In the genomic region with DNA sequence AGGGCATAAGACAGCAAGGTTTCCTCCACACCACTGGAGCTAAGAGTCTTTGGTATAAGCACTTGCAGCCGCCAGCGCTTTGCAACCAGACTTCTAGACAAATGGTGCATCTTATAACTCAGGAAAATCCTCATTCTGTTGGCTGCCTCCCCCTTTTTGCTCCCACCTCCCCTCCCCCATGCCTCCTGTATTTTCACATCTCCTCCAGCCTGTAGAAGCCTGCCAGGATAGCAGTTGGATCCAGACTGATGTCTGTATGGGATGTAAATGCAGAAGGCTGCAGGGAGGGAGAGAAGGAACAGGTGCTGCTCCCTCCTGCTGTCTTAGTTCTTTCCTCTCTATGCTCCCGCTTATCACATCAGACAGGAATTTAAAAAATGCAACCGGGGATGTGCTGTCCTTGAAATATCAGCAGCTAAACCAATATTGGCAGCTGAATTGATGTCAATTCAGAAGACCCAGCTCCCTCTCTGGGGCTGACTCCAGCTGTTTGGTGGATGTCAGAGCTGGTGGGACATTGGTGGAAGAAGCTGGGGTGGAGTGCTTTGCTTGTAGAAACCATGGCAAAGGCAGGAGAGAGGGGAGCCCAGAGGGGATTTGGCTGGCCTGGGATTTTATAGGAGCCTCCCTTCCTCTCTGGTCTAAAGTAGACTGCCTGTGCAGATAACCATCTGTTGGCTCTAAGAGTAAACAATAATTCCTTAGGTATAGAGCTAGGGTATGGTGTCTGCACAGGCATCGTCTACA, we compare ENCODE assay signal across 14 cellular contexts. TPM values are rescaled to one million over a fixed set of nuclear protein-coding genes. Genes with fewer than 3 reads are reported as not detected.
DNase-seq lines count a peak whose midpoint lies in the region; ATAC-seq, FAIRE-seq and TF ChIP-seq lines count a peak whose summit lies in the region.
"Had no signal": no experiment of that assay in that cellular context is flagged by ENCODE, and none has a peak within 500 bp of the region (broad histone marks: within the 10 kb centered on the region; RNA-seq: fewer than 3 reads in every experiment).

No MANE protein-coding gene starts in this region.

- H3K4me1 ChIP-seq in gastroesophageal sphincter: peaks cover 0 to 23% (median 7%) of the 10 kb centered on the region in 3 donors

- H3K27me3 Mint-ChIP-seq in brain: no peaks in the 10 kb centered on the region

- H3K4me3 Mint-ChIP-seq in brain: peak overlapping the region in 2 of 5 experiments; percentile 60 to 67
- H3K4me3 Mint-ChIP-seq: activated CD4-positive, alpha-beta T cell treated with anti-CD3 and anti-CD28 coated beads, Interleukin-2, amount 10 ng/mL, durations not matched to agents 24 days and 14 days; activated naive CD4-positive, alpha-beta T cell treated with anti-CD3 and anti-CD28 coated beads for 36 hours; naive thymus-derived CD8-positive, alpha-beta T cell; stimulated activated naive CD8-positive, alpha-beta T cell treated with anti-CD3 and anti-CD28 coated beads, Interleukin-15, amount 100 ng/mL, for 72 hours had no signal

- no peak for TF ChIP-seq RAD21 in Ishikawa (IDR thresholded peaks at IDR 0.05; ENCODE audit: low read depth)

- no peaks in the 10 kb centered on the region for H3K9me3 ChIP-seq in gastroesophageal sphincter

- TF ChIP-seq CTCF in D721Med (IDR thresholded peaks at IDR 0.05; ENCODE audit: insufficient read depth, missing control alignments) (no peak), brain (conservative IDR thresholded peaks at IDR 0.05) (no peak), gastroesophageal sphincter (IDR thresholded peaks at IDR 0.05) (no peak)

- FAIRE-seq in D721Med (lab: Jason Lieb, UNC): peak; percentile 86
- FAIRE-seq: GM12891 had no signal

- no peak overlapping the region for H3K27ac ChIP-seq in gastroesophageal sphincter

- ATAC-seq in gastroesophageal sphincter (no peak), HG02884 (IDR thresholded peaks at IDR 0.05; ENCODE audit: unreplicated experiment) (no peak), GM19328 (IDR thresholded peaks at IDR 0.05; ENCODE audit: unreplicated experiment) (no peak)
- ATAC-seq: naive thymus-derived CD8-positive, alpha-beta T cell; stimulated activated naive CD8-positive, alpha-beta T cell treated with anti-CD3 and anti-CD28 coated beads, Interleukin-15, amount 100 ng/mL, for 72 hours had no signal

- WGBS in gastroesophageal sphincter (ENCODE audit: low coverage in 1 of 2), 2 donors: 61 to 83% methylated on average over 1 to 5 of the region's 5 CpGs

- peaks cover 4% of the 10 kb centered on the region for H3K36me3 Mint-ChIP-seq in brain
- H3K36me3 Mint-ChIP-seq: naive thymus-derived CD8-positive, alpha-beta T cell had no signal

- no peaks in the 10 kb centered on the region for H3K9me3 Mint-ChIP-seq in brain
- H3K9me3 Mint-ChIP-seq: activated CD4-positive, alpha-beta T cell treated with anti-CD3 and anti-CD28 coated beads, Interleukin-2, amount 10 ng/mL, durations not matched to agents 24 days and 14 days; activated naive CD4-positive, alpha-beta T cell treated with anti-CD3 and anti-CD28 coated beads for 36 hours; naive thymus-derived CD8-positive, alpha-beta T cell; stimulated activated naive CD8-positive, alpha-beta T cell treated with anti-CD3 and anti-CD28 coated beads, Interleukin-15, amount 100 ng/mL, for 72 hours had no signal

- DNase-seq in D721Med (ENCODE audit: insufficient read length, low spot score) (no peak), middle frontal gyrus (ENCODE audit: extremely low spot score, low spot score) (peak; percentile 37)
- DNase-seq in stimulated activated naive CD4-positive, alpha-beta T cell treated with Interleukin-2 at 50 U/mL for 16 hours (lab: John Stamatoyannopoulos, UW): no peak
- DNase-seq: activated CD4-positive, alpha-beta T cell treated with anti-CD3 and anti-CD28 coated beads, Interleukin-2, amount 10 ng/mL, durations not matched to agents 24 days and 14 days; activated naive CD4-positive, alpha-beta T cell treated with anti-CD3 and anti-CD28 coated beads for 36 hours; naive thymus-derived CD8-positive, alpha-beta T cell; SHP77; stimulated activated naive CD8-positive, alpha-beta T cell treated with anti-CD3 and anti-CD28 coated beads, Interleukin-15, amount 100 ng/mL, for 72 hours had no signal

- TF ChIP-seq POLR2A in gastroesophageal sphincter (IDR thresholded peaks at IDR 0.05): no peak

- TF ChIP-seq EP300 in Ishikawa (IDR thresholded peaks at IDR 0.05; ENCODE audit: borderline replicate concordance): no peak
- TF ChIP-seq EP300 in gastroesophageal sphincter (IDR thresholded peaks at IDR 0.05): no peak

- peaks cover 60% of the 10 kb centered on the region for H3K4me1 Mint-ChIP-seq in brain
- H3K4me1 Mint-ChIP-seq: activated CD4-positive, alpha-beta T cell treated with anti-CD3 and anti-CD28 coated beads, Interleukin-2, amount 10 ng/mL, durations not matched to agents 24 days and 14 days; naive thymus-derived CD8-positive, alpha-beta T cell; stimulated activated naive CD8-positive, alpha-beta T cell treated with anti-CD3 and anti-CD28 coated beads, Interleukin-15, amount 100 ng/mL, for 72 hours had no signal

- H3K27me3 ChIP-seq in gastroesophageal sphincter: no peaks in the 10 kb centered on the region

- peak overlapping the region; percentile 57 to 100 (median 90) for H3K27ac Mint-ChIP-seq in brain
- H3K27ac Mint-ChIP-seq: activated CD4-positive, alpha-beta T cell treated with anti-CD3 and anti-CD28 coated beads, Interleukin-2, amount 10 ng/mL, durations not matched to agents 24 days and 14 days; activated naive CD4-positive, alpha-beta T cell treated with anti-CD3 and anti-CD28 coated beads for 36 hours; stimulated activated naive CD8-positive, alpha-beta T cell treated with anti-CD3 and anti-CD28 coated beads, Interleukin-15, amount 100 ng/mL, for 72 hours had no signal

- no peak overlapping the region for H3K4me3 ChIP-seq in gastroesophageal sphincter

- peaks cover 0 to 23% of the 10 kb centered on the region in 2 donors for H3K36me3 ChIP-seq in gastroesophageal sphincter

TF ChIP-seq in Ishikawa, 13 proteins besides CTCF, POLR2A, EP300 and RAD21:
- TF ChIP-seq FOXM1 (IDR thresholded peaks at IDR 0.05; ENCODE audit: borderline replicate concordance, low read depth) (no peak), TEAD4 (IDR thresholded peaks at IDR 0.05) (peak; percentile 44; the same call in 1 of the 2 replicates)
TF ChIP-seq in Ishikawa: peak in this region for 1.

RNA-seq across cellular contexts. Expression of gene NFASC, which starts 53.5 kb away (rescaled TPM):
- polyA plus RNA-seq in brain (ENCODE audit: insufficient read depth, low read depth, low replicate concordance): 54.4 TPM
- total RNA-seq in gastroesophageal sphincter: 100 to 1,000 TPM in 1 of 4 donors, 10 to 100 TPM in 3; 39.0 to 121 (median 54.5) TPM
- total RNA-seq: naive thymus-derived CD8-positive, alpha-beta T cell had no signal
- polyA plus RNA-seq: naive thymus-derived CD8-positive, alpha-beta T cell had no signal
